ENCODE assay signal across 8 cellular contexts in genomic region chr20:32823078-32823477, GRCh38. TPM values are rescaled to one million over a fixed set of nuclear protein-coding genes. Genes with fewer than 3 reads are reported as not detected.
DNase-seq lines count a peak whose midpoint lies in the region; ATAC-seq and TF ChIP-seq lines count a peak whose summit lies in the region.

No MANE protein-coding gene starts in this region.

- H3F3A ChIP-seq in smooth muscle cell (ENCODE audit: low read depth) = peaks cover 34% of the 10 kb centered on the region

- H3K27me3 ChIP-seq in smooth muscle cell (ENCODE audit: low read depth) = no peaks in the 10 kb centered on the region

- peak overlapping the region; percentile 84 for H3K27ac ChIP-seq in smooth muscle cell (ENCODE audit: low read depth)

- H3K79me2 ChIP-seq in smooth muscle cell (ENCODE audit: low read depth) = peaks cover 76% of the 10 kb centered on the region

- DNase-seq in H4 (ENCODE audit: low spot score) = peak; percentile 29
- DNase-seq in epithelial cell of esophagus (ENCODE audit: low read depth) = peak; percentile 73
- DNase-seq in smooth muscle cell (lab: John Stamatoyannopoulos, UW; ENCODE audit: unreplicated experiment) = peak; percentile 15
- no peak for DNase-seq in occipital lobe (lab: John Stamatoyannopoulos, UW)
- no peak for DNase-seq in posterior cingulate gyrus

- H3K36me3 ChIP-seq in smooth muscle cell (ENCODE audit: low read depth) = peaks cover 7% of the 10 kb centered on the region

- peak; percentile 38 for ATAC-seq in SK-N-SH treated with all-trans-retinoic acid at 6 μM for 48 hours
- ATAC-seq in HG03457 (IDR thresholded peaks at IDR 0.05; ENCODE audit: unreplicated experiment) = no peak
- ATAC-seq in GM21576 (IDR thresholded peaks at IDR 0.05; ENCODE audit: unreplicated experiment) = no peak

- peaks cover 23% of the 10 kb centered on the region for H3K4me1 ChIP-seq in smooth muscle cell (ENCODE audit: low read depth)

- H3K9ac ChIP-seq in smooth muscle cell (ENCODE audit: low read depth) = peak overlapping the region; percentile 51

- peak overlapping the region; percentile 94 for H3K4me2 ChIP-seq in smooth muscle cell

- H4K20me1 ChIP-seq in smooth muscle cell (ENCODE audit: low read depth) = peaks cover 80% of the 10 kb centered on the region

- intact Hi-C loops in posterior cingulate gyrus (cut with DNase I) = no loop called here

- no peaks in the 10 kb centered on the region for H3K9me3 ChIP-seq in smooth muscle cell (replicated peaks; ENCODE audit: low read depth)

- H3K4me3 ChIP-seq in epithelial cell of esophagus (ENCODE audit: low read length) (no peak overlapping the region), smooth muscle cell (no peak overlapping the region)

- TF ChIP-seq CTCF in epithelial cell of esophagus (IDR thresholded peaks at IDR 0.05; ENCODE audit: insufficient read depth, low read depth, low read length, missing control alignments) (peak; percentile 35), smooth muscle cell (IDR thresholded peaks at IDR 0.05; ENCODE audit: borderline replicate concordance, insufficient read depth, poor library complexity, severe bottlenecking) (peak; percentile 7)

- WGBS in smooth muscle cell (ENCODE audit: low lambda C conversion rate) = 10% methylated on average over 3 of the region's 3 CpGs

- no peak overlapping the region for H2AFZ ChIP-seq in smooth muscle cell (ENCODE audit: low read depth)

TF ChIP-seq in SK-N-SH treated with all-trans-retinoic acid at 6 μM for 48 hours, 23 proteins besides CTCF, POLR2A, EP300 and RAD21:
- TF ChIP-seq SNAI2 (CRISPR knock-in tag; IDR thresholded peaks at IDR 0.05) (no peak), BACH2 (CRISPR knock-in tag; IDR thresholded peaks at IDR 0.05; ENCODE audit: borderline replicate concordance) (no peak), PPARA (CRISPR knock-in tag; IDR thresholded peaks at IDR 0.05; ENCODE audit: borderline replicate concordance) (no peak), TSHZ2 (CRISPR knock-in tag; IDR thresholded peaks at IDR 0.05) (no peak), POU6F1 (CRISPR knock-in tag; IDR thresholded peaks at IDR 0.05; ENCODE audit: borderline replicate concordance, low read depth) (no peak), ESRRG (CRISPR knock-in tag; IDR thresholded peaks at IDR 0.05) (no peak), GLIS3 (CRISPR knock-in tag; IDR thresholded peaks at IDR 0.05) (no peak), ISL1 (CRISPR knock-in tag; IDR thresholded peaks at IDR 0.05) (no peak), ZFP3 (CRISPR knock-in tag; IDR thresholded peaks at IDR 0.05) (no peak), ZNF565 (CRISPR knock-in tag; conservative IDR thresholded peaks at IDR 0.05; ENCODE audit: low read depth) (no peak), CREB5 (CRISPR knock-in tag; IDR thresholded peaks at IDR 0.05; ENCODE audit: low read depth) (no peak), CSRNP3 (CRISPR knock-in tag; IDR thresholded peaks at IDR 0.05) (no peak), CSDC2 (CRISPR knock-in tag; IDR thresholded peaks at IDR 0.05) (no peak)

RNA-seq across cellular contexts. Expression of gene MAPRE1, which starts 3.3 kb away (rescaled TPM):
- 112 and 119 TPM in 2 replicates for total RNA-seq in H4 (2014; rRNA removed; shearing (Covaris generic))
- total RNA-seq in smooth muscle cell (160 TPM in 2 replicates), occipital lobe (109 TPM)
- 81.0 and 89.2 TPM in 2 replicates for polyA plus RNA-seq in smooth muscle cell

RNA-seq across cellular contexts. Expression of gene EFCAB8, which starts 35.6 kb away (rescaled TPM):
- total RNA-seq in H4 (2014; rRNA removed; shearing (Covaris generic)) = 0.04 TPM in 1 of 2 replicates, not detected in the other
- total RNA-seq in smooth muscle cell (1.7 TPM in 1 of 2 replicates, not detected in the other), occipital lobe (not detected)
- polyA plus RNA-seq in smooth muscle cell = 0.25 and 0.58 TPM in 2 replicates

Comparison
In these comparisons a context has a peak if more than half of its experiments do, and no peak if none do; other contexts are left out.
1. DNase-seq: peak in H4 (single experiment), epithelial cell of esophagus (single experiment) and smooth muscle cell (single experiment); none in occipital lobe (single experiment) and posterior cingulate gyrus (0 of 10).